ENCODE assay signal across 11 cellular contexts in the genomic region with DNA sequence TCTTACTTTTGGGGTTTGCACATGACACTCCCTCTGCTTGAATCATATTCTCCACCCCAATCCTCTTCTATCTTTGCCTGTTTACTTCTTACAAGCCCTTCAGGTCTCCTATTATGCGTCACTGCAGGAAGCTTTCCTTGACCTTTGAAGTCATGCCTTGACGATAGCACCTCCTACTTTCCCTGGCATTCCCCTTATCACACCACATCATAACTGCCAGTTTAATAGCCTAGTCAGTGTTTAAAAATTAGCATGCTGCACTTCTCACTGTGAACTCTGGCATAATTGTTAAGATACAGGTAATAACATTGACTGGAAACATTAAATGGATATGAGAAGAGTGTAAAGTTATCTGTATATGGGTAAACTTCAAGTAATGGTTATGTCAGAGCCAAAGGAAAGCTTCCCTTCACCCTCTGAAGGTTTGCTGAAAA. TPM values are rescaled to one million over a fixed set of nuclear protein-coding genes. Genes with fewer than 3 reads are reported as not detected.
DNase-seq lines count a peak whose midpoint lies in the region; ATAC-seq, FAIRE-seq and TF ChIP-seq lines count a peak whose summit lies in the region.
"Had no signal": no experiment of that assay in that cellular context is flagged by ENCODE, and none has a peak within 500 bp of the region (broad histone marks: within the 10 kb centered on the region; RNA-seq: fewer than 3 reads in every experiment).

No MANE protein-coding gene starts in this region.

- no peak for TF ChIP-seq POLR2A in GM12878 (IDR thresholded peaks at IDR 0.05; ENCODE audit: low read depth, low read length)

- DNase-seq in GM12878 (ENCODE audit: low read depth, low spot score) (no peak), AML-193 (lab: John Stamatoyannopoulos, UW) (no peak), NCI-H146 treated with DMSO at 0.1 percent for 48 hours (lab: John Stamatoyannopoulos, UW; ENCODE audit: unreplicated experiment) (no peak)
- DNase-seq: foreskin melanocyte, NCI-H526 treated with DMSO at 0.1 percent for 48 hours, testis had no signal

- RAD21 ChIA-PET in GM12878 (lab: Charles Lee; ENCODE audit: unreplicated experiment) = no interaction called here

- H3K4me3 ChIP-seq in Loucy (ENCODE audit: low read length, poor library complexity, severe bottlenecking) (no peak overlapping the region), GM12878 (no peak overlapping the region), muscle layer of duodenum (ENCODE audit: low read depth in 1 of 2, low read length in 2 of 2) (no peak overlapping the region)
- H3K4me3 ChIP-seq: testis had no signal

- H4K20me1 ChIP-seq in Loucy (ENCODE audit: insufficient read depth, low read length, poor library complexity, severe bottlenecking) (no peaks in the 10 kb centered on the region), GM12878 (ENCODE audit: control insufficient read depth, insufficient read depth) (no peaks in the 10 kb centered on the region)

- H3K79me2 ChIP-seq in Loucy (ENCODE audit: insufficient read depth, low read length) (no peaks in the 10 kb centered on the region), GM12878 (ENCODE audit: control insufficient read depth, insufficient read depth, low read length) (no peaks in the 10 kb centered on the region)

- H3K4me2 ChIP-seq in Loucy (ENCODE audit: low read depth, low read length, poor library complexity, severe bottlenecking) (peak overlapping the region; percentile 46), GM12878 (ENCODE audit: control insufficient read depth, insufficient read depth) (no peak overlapping the region)

- intact Hi-C loops in GM12878 (cut with micrococcal nuclease; ENCODE audit: unreplicated experiment) = loop anchor here (5.0 kb wide), 1 partner anchor 42 kb away; no protein-coding TSS in a partner anchor

- H3K27ac ChIP-seq in GM12878 (ENCODE audit: control insufficient read depth, insufficient read depth) = no peak overlapping the region
- peak overlapping the region; percentile 57 for H3K27ac ChIP-seq in muscle layer of duodenum (ENCODE audit: low read length)
- H3K27ac ChIP-seq: testis had no signal

- CTCF ChIA-PET in GM12878 (lab: Yijun Ruan, JAX) = no interaction called here

- SMC1A ChIA-PET in GM12878 (lab: Charles Lee; ENCODE audit: uncharacterized antibody, unreplicated experiment) = interaction anchor here (0.9 to 1.3 kb wide), 4 partner anchors 8 to 151 kb away, joined by 3 to 5 read pairs (median 4); no protein-coding TSS in a partner anchor

- no peak for TF ChIP-seq RAD21 in GM12878 (IDR thresholded peaks at IDR 0.05; ENCODE audit: insufficient read depth, low read depth, low read length)

- TF ChIP-seq CTCF in Loucy (conservative IDR thresholded peaks at IDR 0.05; ENCODE audit: low read length) (no peak), GM12878 (IDR thresholded peaks at IDR 0.05 in 2 of 3, conservative IDR thresholded peaks at IDR 0.05 in 1 of 3; ENCODE audit: control insufficient read depth in 2 of 3, extremely low read depth in 1 of 3, insufficient read depth in 1 of 3, low read depth in 3 of 3, low read length in 3 of 3) (no peak)

- H2AFZ ChIP-seq in Loucy (ENCODE audit: low read length) (no peak overlapping the region), GM12878 (ENCODE audit: control insufficient read depth, low read depth, low read length) (no peak overlapping the region; the same call in 1 of the 2 replicates)

- 3% methylated on average over 2 of the region's 2 CpGs for WGBS in GM12878 (ENCODE audit: insufficient coverage, insufficient replicate concordance, low lambda C conversion rate, missing lambda C conversion rate)

- peak; percentile 34 for ATAC-seq in GM18867 (IDR thresholded peaks at IDR 0.05; ENCODE audit: unreplicated experiment)
- peak; percentile 88 for ATAC-seq in GM12878
- ATAC-seq in GM18502 (IDR thresholded peaks at IDR 0.05; ENCODE audit: poor library complexity, unreplicated experiment) = no peak
- ATAC-seq in HG03045 (IDR thresholded peaks at IDR 0.05; ENCODE audit: unreplicated experiment) = no peak

- 0 out of 4 replicates have a peak, but pooled peaks of 1 of the 2 experiments have one; percentile 9 for TF ChIP-seq EP300 in GM12878 (IDR thresholded peaks at IDR 0.05; ENCODE audit: borderline replicate concordance in 1 of 2, control insufficient read depth in 1 of 2, low read depth in 2 of 2, low read length in 2 of 2)

- H3K4me1 ChIP-seq in Loucy (ENCODE audit: insufficient read depth, low read length, poor library complexity, severe bottlenecking) = peaks cover 6% of the 10 kb centered on the region
- H3K4me1 ChIP-seq in GM12878 (ENCODE audit: control insufficient read depth, insufficient read depth, low read length) = peaks cover 5% of the 10 kb centered on the region; the same call in 1 of the 2 replicates
- no peaks in the 10 kb centered on the region for H3K4me1 ChIP-seq in muscle layer of duodenum (ENCODE audit: control insufficient read depth in 1 of 2, insufficient read depth in 2 of 2, low read length in 2 of 2)
- H3K4me1 ChIP-seq: testis had no signal

- no peaks in the 10 kb centered on the region for H3K9me2 ChIP-seq in Loucy (replicated peaks; ENCODE audit: low read depth, low read length)

- H3K27me3 ChIP-seq in Loucy (ENCODE audit: insufficient read depth, low read length, poor library complexity, severe bottlenecking) (no peaks in the 10 kb centered on the region), GM12878 (replicated peaks in 1 of 2; ENCODE audit: control insufficient read depth in 2 of 2, insufficient read depth in 2 of 2, low read length in 1 of 2) (no peaks in the 10 kb centered on the region), muscle layer of duodenum (ENCODE audit: low read depth, low read length) (no peaks in the 10 kb centered on the region)
- H3K27me3 ChIP-seq: testis had no signal

- no peak for FAIRE-seq in GM12878 (lab: Jason Lieb, UNC)

- H3F3A ChIP-seq in Loucy (ENCODE audit: low read depth) = no peaks in the 10 kb centered on the region

- in situ Hi-C loops in GM12878 (cut with MboI) = no loop called here

- H3K9ac ChIP-seq in Loucy (ENCODE audit: low read depth, low read length, poor library complexity, severe bottlenecking) (no peak overlapping the region), GM12878 (ENCODE audit: control insufficient read depth, insufficient read depth, low read length) (no peak overlapping the region)

- POLR2A ChIA-PET in GM12878 (lab: Charles Lee) = interaction anchor here (0.8 kb wide), 1 partner anchor 10 kb away, joined by 3 read pairs; no protein-coding TSS in a partner anchor

- BruUV-seq in GM12878 (replicated peaks; lab: Mats Ljungman, UMichigan) = no TSS peak

- H3K9me3 ChIP-seq in Loucy (ENCODE audit: insufficient read depth, low read depth, low read length) (no peaks in the 10 kb centered on the region), GM12878 (replicated peaks; ENCODE audit: control insufficient read depth, insufficient read depth, low read length) (no peaks in the 10 kb centered on the region), muscle layer of duodenum (ENCODE audit: control insufficient read depth in 1 of 2, low read length in 2 of 2) (no peaks in the 10 kb centered on the region)
- H3K9me3 ChIP-seq: testis had no signal

- H3K36me3 ChIP-seq in Loucy (ENCODE audit: insufficient read depth, low read length) (no peaks in the 10 kb centered on the region), GM12878 (ENCODE audit: control insufficient read depth in 2 of 2, insufficient read depth in 2 of 2, low read length in 1 of 2) (no peaks in the 10 kb centered on the region), muscle layer of duodenum (ENCODE audit: control insufficient read depth in 1 of 2, insufficient read depth in 2 of 2, low read length in 2 of 2) (no peaks in the 10 kb centered on the region)

TF ChIP-seq in GM12878, 131 proteins besides CTCF, POLR2A, EP300 and RAD21 (continues in another document):
- peak; percentile 49; the same call in 1 of the 2 replicates for TF ChIP-seq ATF7 (IDR thresholded peaks at IDR 0.05; ENCODE audit: low read depth)
- 0 out of 2 replicates have a peak, but pooled peaks have one; percentile 44 for TF ChIP-seq HDGF (IDR thresholded peaks at IDR 0.05)
- no peak for TF ChIP-seq CBFB (IDR thresholded peaks at IDR 0.05; ENCODE audit: low read depth)

RNA-seq across cellular contexts. Expression of a gene that starts 37.1 kb away (rescaled TPM):
- 62.8 and 67.0 TPM in 2 replicates for total RNA-seq in GM12878 (2013; cell fraction: nucleolus; rRNA removed)
- total RNA-seq in GM12878 (2014; rRNA removed) = 15.5 TPM in 2 replicates
- 20.4 and 20.6 TPM in 2 replicates for total RNA-seq in GM12878 (2014; rRNA removed; fragmentation: Illumina TruSeq; extraction: Trizol)
- 16.2 and 17.5 TPM in 2 replicates for total RNA-seq in GM12878 (2021)
- 4.1 TPM for polyA plus RNA-seq in GM12878 (2011; ENCODE audit: low read depth)
- 23.0 and 28.3 TPM in 2 replicates for polyA plus RNA-seq in GM12878 (2011; rRNA removed)
- 13.6 and 16.6 TPM in 2 replicates for polyA plus RNA-seq in GM12878 (2011; cell fraction: cytosol; rRNA removed)
- polyA plus RNA-seq in GM12878 (2011; cell fraction: nucleus; rRNA removed) = 17.3 and 19.6 TPM in 2 replicates
- polyA plus RNA-seq in GM12878 (2012) = 5.7 and 7.8 TPM in 2 replicates
- polyA plus RNA-seq in GM12878 (2014; fragmentation: Illumina TruSeq; extraction: Trizol) = 15.2 and 22.5 TPM in 2 replicates
- polyA plus RNA-seq in GM12878 (2014; fragmentation: Nextera tagmentation; extraction: Ambion mirVana) = 1 to 10 TPM; 4.1 to 4.3 TPM
- polyA plus RNA-seq in GM12878 (2014; rRNA removed) = 7.2 and 11.0 TPM in 2 replicates
- 10 to 100 TPM in 1 of 2 experiments, 1 to 10 TPM in 1; 9.8 to 10.6 TPM for polyA plus RNA-seq in GM12878 (2016; fragmentation: Nextera tagmentation; extraction: Ambion mirVana)
- polyA minus RNA-seq in GM12878 (2011; rRNA and poly(A)+ RNA removed) = 69.6 and 75.8 TPM in 2 replicates
- 11.6 and 13.6 TPM in 2 replicates for polyA minus RNA-seq in GM12878 (2011; cell fraction: cytosol; rRNA and poly(A)+ RNA removed)
- polyA minus RNA-seq in GM12878 (2011; cell fraction: nucleus; rRNA and poly(A)+ RNA removed) = 33.4 and 51.1 TPM in 2 replicates

RNA-seq across cellular contexts. Expression of a gene that starts 51.7 kb away (rescaled TPM):
- 40.9 and 47.6 TPM in 2 replicates for total RNA-seq in GM12878 (2013; cell fraction: nucleolus; rRNA removed)
- total RNA-seq in GM12878 (2014; rRNA removed) = 20.2 and 20.3 TPM in 2 replicates
- 22.4 and 22.9 TPM in 2 replicates for total RNA-seq in GM12878 (2014; rRNA removed; fragmentation: Illumina TruSeq; extraction: Trizol)
- total RNA-seq in GM12878 (2021) = 24.1 and 27.5 TPM in 2 replicates
- polyA plus RNA-seq in GM12878 (2011; ENCODE audit: low read depth) = 5.7 TPM
- 14.4 and 26.1 TPM in 2 replicates for polyA plus RNA-seq in GM12878 (2011; rRNA removed)
- 5.5 and 5.7 TPM in 2 replicates for polyA plus RNA-seq in GM12878 (2011; cell fraction: cytosol; rRNA removed)
- polyA plus RNA-seq in GM12878 (2011; cell fraction: nucleus; rRNA removed) = 8.2 and 8.8 TPM in 2 replicates
- 9.3 and 12.8 TPM in 2 replicates for polyA plus RNA-seq in GM12878 (2012)
- 19.5 and 26.6 TPM in 2 replicates for polyA plus RNA-seq in GM12878 (2014; fragmentation: Illumina TruSeq; extraction: Trizol)
- polyA plus RNA-seq in GM12878 (2014; fragmentation: Nextera tagmentation; extraction: Ambion mirVana) = 1 to 10 TPM; 7.4 to 7.8 TPM
- polyA plus RNA-seq in GM12878 (2014; rRNA removed) = 10.6 and 16.3 TPM in 2 replicates
- 10 to 100 TPM; 16.2 to 20.5 TPM for polyA plus RNA-seq in GM12878 (2016; fragmentation: Nextera tagmentation; extraction: Ambion mirVana)
- 16.2 and 38.3 TPM in 2 replicates for polyA minus RNA-seq in GM12878 (2011; rRNA and poly(A)+ RNA removed)
- 14.7 TPM in 2 replicates for polyA minus RNA-seq in GM12878 (2011; cell fraction: cytosol; rRNA and poly(A)+ RNA removed)
- polyA minus RNA-seq in GM12878 (2011; cell fraction: nucleus; rRNA and poly(A)+ RNA removed) = 16.1 and 31.4 TPM in 2 replicates

Comparison
In these comparisons a context has a peak if more than half of its experiments do, and no peak if none do; other contexts are left out.
1. ATAC-seq: peak in GM18867 (single experiment) and GM12878 (single experiment); none in GM18502 (single experiment) and HG03045 (single experiment).